Comparison of ENCODE assay signal across 8 cellular contexts in the genomic region with DNA sequence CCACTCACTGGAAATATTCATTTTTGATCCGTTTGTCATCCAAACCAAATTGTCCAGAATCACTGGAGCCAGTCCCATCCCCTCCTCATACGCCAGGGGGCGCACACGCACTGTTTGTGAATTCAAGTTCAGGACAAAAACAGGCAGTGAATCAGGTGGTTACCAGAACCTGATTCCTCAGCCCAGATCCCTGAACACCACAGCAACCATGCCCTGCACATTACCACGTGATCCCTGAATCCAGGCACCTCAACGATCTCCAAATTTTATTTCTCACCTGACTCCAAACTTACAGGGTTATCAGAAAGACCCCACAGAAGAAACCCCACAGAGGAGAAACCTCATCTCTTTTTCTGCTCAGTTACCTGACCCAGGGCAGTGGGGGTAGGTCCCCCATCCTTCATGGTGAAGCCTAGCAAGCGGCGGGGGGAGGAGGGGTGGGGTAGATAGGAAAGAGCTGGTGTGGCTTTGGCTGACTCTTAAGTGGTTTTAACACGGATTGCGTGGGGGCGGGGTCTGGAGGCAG. TPM values are rescaled to one million over a fixed set of nuclear protein-coding genes. Genes with fewer than 3 reads are reported as not detected.
DNase-seq lines count a peak whose midpoint lies in the region; ATAC-seq and TF ChIP-seq lines count a peak whose summit lies in the region.

No MANE protein-coding gene starts in this region.

- no peaks in the 10 kb centered on the region for H3K9me2 ChIP-seq in SU-DHL-6 (replicated peaks; ENCODE audit: insufficient read depth, low read length)

- H4K20me1 ChIP-seq in SU-DHL-6 (ENCODE audit: low read depth, low read length) = no peaks in the 10 kb centered on the region; the same call in 1 of the 2 replicates

- no peak overlapping the region for H3K9ac ChIP-seq in SU-DHL-6 (ENCODE audit: low read length)

- peaks cover 40% of the 10 kb centered on the region for H3K27me3 Mint-ChIP-seq in activated naive CD8-positive, alpha-beta T cell treated with anti-CD3 and anti-CD28 coated beads for 36 hours

- no peak overlapping the region for H3K4me3 Mint-ChIP-seq in activated naive CD8-positive, alpha-beta T cell treated with anti-CD3 and anti-CD28 coated beads for 36 hours

- H3F3A ChIP-seq in SU-DHL-6 (ENCODE audit: insufficient read depth) = no peaks in the 10 kb centered on the region

- no peaks in the 10 kb centered on the region for H3K9me3 Mint-ChIP-seq in activated naive CD8-positive, alpha-beta T cell treated with anti-CD3 and anti-CD28 coated beads for 36 hours

- POLR2A ChIA-PET in GM10248 (lab: Yijun Ruan, JAX) = no interaction called here

- H3K4me1 ChIP-seq in cardiac muscle cell (ENCODE audit: low read depth) = peaks cover 22% of the 10 kb centered on the region

- DNase-seq in GM10248 (ENCODE audit: extremely low spot score) = peak; percentile 83
- DNase-seq in NCI-H1436 (lab: John Stamatoyannopoulos, UW) = peak; percentile 84
- peak; percentile 73 for DNase-seq in activated naive CD8-positive, alpha-beta T cell treated with anti-CD3 and anti-CD28 coated beads for 36 hours
- peak; percentile 90 to 91 for DNase-seq in cardiac muscle cell (ENCODE audit: low read depth in 1 of 2, low spot score in 1 of 2)
- peak; percentile 60 to 97 (median 84) for DNase-seq in posterior cingulate gyrus
- peak; percentile 88 for DNase-seq in ureter (ENCODE audit: low spot score)

- no peak for ATAC-seq in GM19397 (IDR thresholded peaks at IDR 0.05; ENCODE audit: unreplicated experiment)

- H3K36me3 Mint-ChIP-seq in activated naive CD8-positive, alpha-beta T cell treated with anti-CD3 and anti-CD28 coated beads for 36 hours = no peaks in the 10 kb centered on the region

- peak; percentile 96 for TF ChIP-seq CTCF in GM10248 (IDR thresholded peaks at IDR 0.05; ENCODE audit: control extremely low read depth, extremely low read depth, low read depth, missing control alignments)
- TF ChIP-seq CTCF in SU-DHL-6 (IDR thresholded peaks at IDR 0.05; ENCODE audit: insufficient read depth, low read length, poor library complexity, severe bottlenecking) = peak; percentile 85
- TF ChIP-seq CTCF in cardiac muscle cell (IDR thresholded peaks at IDR 0.05; ENCODE audit: low read depth, low read length) = peak; percentile 96

- no peak overlapping the region for H3K27ac Mint-ChIP-seq in activated naive CD8-positive, alpha-beta T cell treated with anti-CD3 and anti-CD28 coated beads for 36 hours

- H3K4me2 ChIP-seq in SU-DHL-6 (ENCODE audit: low read depth, low read length, poor library complexity, severe bottlenecking) = no peak overlapping the region

- H3K4me1 Mint-ChIP-seq in activated naive CD8-positive, alpha-beta T cell treated with anti-CD3 and anti-CD28 coated beads for 36 hours = peaks cover 16% of the 10 kb centered on the region

- H3K27ac ChIP-seq in SU-DHL-6 (ENCODE audit: low read depth, low read length) (no peak overlapping the region), cardiac muscle cell (no peak overlapping the region)

- H3K9me3 ChIP-seq in SU-DHL-6 (ENCODE audit: insufficient read depth, low read length) (no peaks in the 10 kb centered on the region), cardiac muscle cell (ENCODE audit: low read depth) (no peaks in the 10 kb centered on the region)

- CTCF ChIA-PET in GM10248 (lab: Yijun Ruan, JAX) = interaction anchor here (0.7 to 3.6 kb wide), 29 partner anchors 8 to 518 kb away, joined by 3 to 44 read pairs (median 4); a partner anchor contains a TSS

- H3K27me3 ChIP-seq in SU-DHL-6 (ENCODE audit: low read length) = no peaks in the 10 kb centered on the region
- no peaks in the 10 kb centered on the region for H3K27me3 ChIP-seq in cardiac muscle cell

- H2AFZ ChIP-seq in SU-DHL-6 (ENCODE audit: low read depth, low read length, severe bottlenecking) = no peak overlapping the region

- intact Hi-C loops in posterior cingulate gyrus (cut with DNase I) = loop anchor here (1.0 to 5.0 kb wide), 4 partner anchors 120 to 518 kb away; a partner anchor contains a TSS

- H3K79me2 ChIP-seq in SU-DHL-6 (ENCODE audit: insufficient read depth, low read length) = no peaks in the 10 kb centered on the region

- no peak overlapping the region for H3K4me3 ChIP-seq in SU-DHL-6 (ENCODE audit: insufficient read depth, low read length, poor library complexity, severe bottlenecking)
- no peak overlapping the region for H3K4me3 ChIP-seq in cardiac muscle cell

- H3K36me3 ChIP-seq in SU-DHL-6 (ENCODE audit: low read length) (no peaks in the 10 kb centered on the region), cardiac muscle cell (no peaks in the 10 kb centered on the region)

RNA-seq across cellular contexts. Expression of a gene that starts 1.4 kb away (rescaled TPM):
- 1 to 10 TPM; 3.1 to 3.6 TPM for total RNA-seq in activated naive CD8-positive, alpha-beta T cell treated with anti-CD3 and anti-CD28 coated beads for 36 hours
- 33.9 and 72.8 TPM in 2 replicates for total RNA-seq in cardiac muscle cell
- 44.1 and 70.9 TPM in 2 replicates for polyA plus RNA-seq in cardiac muscle cell
- 405 TPM for total RNA-seq in ureter
